In the genomic region with DNA sequence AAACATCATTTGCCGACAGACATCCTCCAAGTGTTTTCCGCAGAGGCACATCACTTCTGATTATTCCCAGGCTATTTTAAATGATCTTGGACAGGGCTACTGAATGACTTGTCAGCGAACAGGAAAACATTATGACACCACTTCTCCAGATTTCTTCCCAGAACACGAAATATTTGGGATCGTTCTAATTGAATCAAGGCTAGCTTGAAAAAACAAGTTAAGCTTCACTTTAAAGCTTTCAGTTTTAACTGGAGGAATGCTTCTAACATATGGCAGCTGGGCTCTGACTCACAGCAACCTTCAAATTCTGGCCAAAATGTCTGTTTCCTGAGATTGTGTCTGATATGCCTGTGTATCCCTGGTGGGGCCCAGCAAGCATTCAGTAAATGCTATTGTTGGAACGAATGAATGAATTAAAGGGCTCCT, we compare ENCODE assay signal across 12 cellular contexts.
DNase-seq lines count a peak whose midpoint lies in the region; ATAC-seq, FAIRE-seq and TF ChIP-seq lines count a peak whose summit lies in the region.
"Had no signal": no experiment of that assay in that cellular context is flagged by ENCODE, and none has a peak within 500 bp of the region (broad histone marks: within the 10 kb centered on the region; RNA-seq: fewer than 3 reads in every experiment).

No MANE protein-coding gene starts in this region.

- POLR2A ChIA-PET in HepG2 (lab: Yijun Ruan, JAX) = no interaction called here

- no peaks in the 10 kb centered on the region for H3K9me3 ChIP-seq in BE2C
- H3K9me3 ChIP-seq in adrenal gland (replicated peaks in 1 of 3) = no peaks in the 10 kb centered on the region
- H3K9me3 ChIP-seq in osteoblast (ENCODE audit: low read depth, low read length) = no peaks in the 10 kb centered on the region
- no peaks in the 10 kb centered on the region for H3K9me3 ChIP-seq in HepG2 (ENCODE audit: low read length)

- no peak for FAIRE-seq in HepG2 (lab: Jason Lieb, UNC)

- peak overlapping the region; percentile 2 to 89 (median 82) for H3K27ac ChIP-seq in adrenal gland
- H3K27ac ChIP-seq in osteoblast (ENCODE audit: low read depth, low read length) = peak overlapping the region; percentile 68
- no peak overlapping the region for H3K27ac ChIP-seq in HepG2 (ENCODE audit: extremely low read length, insufficient read depth, low read length)
- H3K27ac ChIP-seq: KMS-11 had no signal

- TF ChIP-seq CTCF in BE2C (IDR thresholded peaks at IDR 0.05; ENCODE audit: low read depth, low read length) (no peak), adrenal gland (IDR thresholded peaks at IDR 0.05) (no peak), fibroblast of villous mesenchyme (IDR thresholded peaks at IDR 0.05; ENCODE audit: insufficient read depth, low read depth, low read length) (no peak), osteoblast (IDR thresholded peaks at IDR 0.05; ENCODE audit: extremely low read depth, low read depth, low read length) (no peak), HepG2 (CRISPR knock-in tag; IDR thresholded peaks at IDR 0.05) (no peak)

- H3K4me3 ChIP-seq in BE2C (ENCODE audit: low read depth, low read length) = peak overlapping the region; percentile 5; the same call in 1 of the 2 replicates
- peak overlapping the region in 2 of 4 donors; percentile 5 to 46 for H3K4me3 ChIP-seq in adrenal gland
- peak overlapping the region; percentile 37 for H3K4me3 ChIP-seq in fibroblast of villous mesenchyme (ENCODE audit: low read depth, low read length)
- H3K4me3 ChIP-seq in osteoblast (ENCODE audit: insufficient read depth, low read length) = peak overlapping the region; percentile 62
- H3K4me3 ChIP-seq in HepG2 (replicated peaks in 1 of 3; ENCODE audit: insufficient read depth in 1 of 3, low read depth in 2 of 3, low read length in 3 of 3) = no peak overlapping the region

- H3K79me2 ChIP-seq in osteoblast (ENCODE audit: insufficient read depth, low read length) (no peaks in the 10 kb centered on the region), HepG2 (ENCODE audit: insufficient read depth, low read length) (no peaks in the 10 kb centered on the region)

- peak overlapping the region; percentile 84 for H3K4me2 ChIP-seq in osteoblast (ENCODE audit: insufficient read depth, low read length)
- H3K4me2 ChIP-seq in HepG2 (ENCODE audit: low read depth, low read length) = no peak overlapping the region
- H3K4me2 ChIP-seq: KMS-11 had no signal

- H3K27me3 ChIP-seq in BE2C (no peaks in the 10 kb centered on the region), adrenal gland (no peaks in the 10 kb centered on the region), osteoblast (ENCODE audit: insufficient read depth, low read length) (peaks cover 2% of the 10 kb centered on the region), HepG2 (ENCODE audit: control insufficient read depth in 1 of 2, insufficient read depth in 2 of 2, low read length in 2 of 2) (peaks cover 3 to 24% of the 10 kb centered on the region in 2 experiments; a peak in 3 of 5 replicates)

- peak overlapping the region; percentile 73 for H2AFZ ChIP-seq in osteoblast (ENCODE audit: low read length)
- H2AFZ ChIP-seq in HepG2 (ENCODE audit: low read length) = no peak overlapping the region

- 6 to 15% (median 12%) methylated on average over 6 of the region's 6 CpGs for WGBS in adrenal gland, 4 donors
- WGBS in HepG2 (ENCODE audit: low lambda C conversion rate) = 51% methylated on average over 6 of the region's 6 CpGs

- no peak for DNase-seq in BE2C
- DNase-seq in adrenal gland = peak; percentile 42 to 75 (median 50)
- DNase-seq in fibroblast of villous mesenchyme (ENCODE audit: low read depth) = peak; percentile 70
- DNase-seq in osteoblast (ENCODE audit: insufficient read length, low spot score, missing footprints) = peak; percentile 89
- DNase-seq in COR-L47 (lab: John Stamatoyannopoulos, UW) = no peak
- no peak for DNase-seq in NCI-H226
- no peak for DNase-seq in HepG2 (ENCODE audit: low spot score)
- DNase-seq: activated CD8-positive, alpha-beta memory T cell treated with anti-CD3 and anti-CD28 coated beads, Interleukin-2, amount 50 U/mL, for 4 hours; NCI-H774; T-helper 17 cell had no signal

- intact Hi-C loops in adrenal gland (cut with DNase I) (no loop called here), HepG2 (cut with micrococcal nuclease; ENCODE audit: unreplicated experiment) (no loop called here)

- H3K36me3 ChIP-seq in BE2C (no peaks in the 10 kb centered on the region), adrenal gland (replicated peaks in 1 of 2) (no peaks in the 10 kb centered on the region), osteoblast (ENCODE audit: insufficient read depth, low read length) (no peaks in the 10 kb centered on the region), HepG2 (replicated peaks in 1 of 2; ENCODE audit: control insufficient read depth in 1 of 2, insufficient read depth in 2 of 2, low read length in 2 of 2) (no peaks in the 10 kb centered on the region)

- TF ChIP-seq EP300 in HepG2 (IDR thresholded peaks at IDR 0.05; ENCODE audit: low read depth in 2 of 2, low read length in 2 of 2) (no peak), HepG2 (CRISPR knock-in tag; IDR thresholded peaks at IDR 0.05; ENCODE audit: borderline replicate concordance) (no peak)

- no peaks in the 10 kb centered on the region for H4K20me1 ChIP-seq in osteoblast (ENCODE audit: insufficient read depth, low read length)
- H4K20me1 ChIP-seq in HepG2 (ENCODE audit: insufficient read depth, low read length) = no peaks in the 10 kb centered on the region

- in situ Hi-C loops in HepG2 (cut with HindIII; ENCODE audit: extremely low pct_ligation_motif_present, low pct_unique_long_range_greater_than_20kb) = no loop called here

- ATAC-seq in GM18520 (IDR thresholded peaks at IDR 0.05; ENCODE audit: unreplicated experiment) (no peak), HepG2 (no peak)
- ATAC-seq: T-helper 17 cell had no signal

- H3K4me1 ChIP-seq in BE2C (no peaks in the 10 kb centered on the region), adrenal gland (replicated peaks in 1 of 2) (peaks cover 6 to 30% of the 10 kb centered on the region in 2 donors), osteoblast (ENCODE audit: insufficient read depth, low read length) (peaks cover 4% of the 10 kb centered on the region), HepG2 (ENCODE audit: insufficient read depth, low read length) (no peaks in the 10 kb centered on the region)

- TF ChIP-seq POLR2A in adrenal gland (IDR thresholded peaks at IDR 0.05) = peak in 1 of 2 donors; percentile 53
- no peak for TF ChIP-seq POLR2A in HepG2 (IDR thresholded peaks at IDR 0.05; ENCODE audit: insufficient read depth in 1 of 2, low read depth in 2 of 2, low read length in 2 of 2)

- CTCF ChIA-PET in HepG2 (lab: Yijun Ruan, JAX; ENCODE audit: low intra/inter-chr PET ratio, low total read pairs) = no interaction called here

- H3K9ac ChIP-seq in HepG2 (ENCODE audit: insufficient read depth, low read depth, low read length) = no peak overlapping the region
- H3K9ac ChIP-seq: KMS-11 had no signal

- no TSS peak for BruUV-seq in HepG2 (replicated peaks; lab: Mats Ljungman, UMichigan)

- no peak for TF ChIP-seq RAD21 in HepG2 (CRISPR knock-in tag; IDR thresholded peaks at IDR 0.05)

TF ChIP-seq in HepG2, 621 proteins besides CTCF, POLR2A, EP300 and RAD21 (continues in another document):
- TF ChIP-seq, protein P1, sequence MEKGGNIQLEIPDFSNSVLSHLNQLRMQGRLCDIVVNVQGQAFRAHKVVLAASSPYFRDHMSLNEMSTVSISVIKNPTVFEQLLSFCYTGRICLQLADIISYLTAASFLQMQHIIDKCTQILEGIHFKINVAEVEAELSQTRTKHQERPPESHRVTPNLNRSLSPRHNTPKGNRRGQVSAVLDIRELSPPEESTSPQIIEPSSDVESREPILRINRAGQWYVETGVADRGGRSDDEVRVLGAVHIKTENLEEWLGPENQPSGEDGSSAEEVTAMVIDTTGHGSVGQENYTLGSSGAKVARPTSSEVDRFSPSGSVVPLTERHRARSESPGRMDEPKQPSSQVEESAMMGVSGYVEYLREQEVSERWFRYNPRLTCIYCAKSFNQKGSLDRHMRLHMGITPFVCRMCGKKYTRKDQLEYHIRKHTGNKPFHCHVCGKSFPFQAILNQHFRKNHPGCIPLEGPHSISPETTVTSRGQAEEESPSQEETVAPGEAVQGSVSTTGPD (CRISPR knock-in tag; IDR thresholded peaks at IDR 0.05) = no peak
- TF ChIP-seq MZF1 (CRISPR knock-in tag; IDR thresholded peaks at IDR 0.05; ENCODE audit: borderline replicate concordance) = no peak
- TF ChIP-seq ZNF292 (CRISPR knock-in tag; IDR thresholded peaks at IDR 0.05; ENCODE audit: borderline replicate concordance, low read depth) = no peak
- TF ChIP-seq, protein P2, sequence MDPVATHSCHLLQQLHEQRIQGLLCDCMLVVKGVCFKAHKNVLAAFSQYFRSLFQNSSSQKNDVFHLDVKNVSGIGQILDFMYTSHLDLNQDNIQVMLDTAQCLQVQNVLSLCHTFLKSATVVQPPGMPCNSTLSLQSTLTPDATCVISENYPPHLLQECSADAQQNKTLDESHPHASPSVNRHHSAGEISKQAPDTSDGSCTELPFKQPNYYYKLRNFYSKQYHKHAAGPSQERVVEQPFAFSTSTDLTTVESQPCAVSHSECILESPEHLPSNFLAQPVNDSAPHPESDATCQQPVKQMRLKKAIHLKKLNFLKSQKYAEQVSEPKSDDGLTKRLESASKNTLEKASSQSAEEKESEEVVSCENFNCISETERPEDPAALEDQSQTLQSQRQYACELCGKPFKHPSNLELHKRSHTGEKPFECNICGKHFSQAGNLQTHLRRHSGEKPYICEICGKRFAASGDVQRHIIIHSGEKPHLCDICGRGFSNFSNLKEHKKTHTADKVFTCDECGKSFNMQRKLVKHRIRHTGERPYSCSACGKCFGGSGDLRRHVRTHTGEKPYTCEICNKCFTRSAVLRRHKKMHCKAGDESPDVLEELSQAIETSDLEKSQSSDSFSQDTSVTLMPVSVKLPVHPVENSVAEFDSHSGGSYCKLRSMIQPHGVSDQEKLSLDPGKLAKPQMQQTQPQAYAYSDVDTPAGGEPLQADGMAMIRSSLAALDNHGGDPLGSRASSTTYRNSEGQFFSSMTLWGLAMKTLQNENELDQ (CRISPR knock-in tag; IDR thresholded peaks at IDR 0.05; ENCODE audit: borderline replicate concordance) = no peak
- TF ChIP-seq TMF1 (CRISPR knock-in tag; IDR thresholded peaks at IDR 0.05; ENCODE audit: low read depth) = no peak
- TF ChIP-seq ZNF343 (CRISPR knock-in tag; IDR thresholded peaks at IDR 0.05) = no peak
- no peak for TF ChIP-seq CEBPB (IDR thresholded peaks at IDR 0.05; ENCODE audit: borderline replicate concordance, low read depth, low read length)
- TF ChIP-seq, protein P3, sequence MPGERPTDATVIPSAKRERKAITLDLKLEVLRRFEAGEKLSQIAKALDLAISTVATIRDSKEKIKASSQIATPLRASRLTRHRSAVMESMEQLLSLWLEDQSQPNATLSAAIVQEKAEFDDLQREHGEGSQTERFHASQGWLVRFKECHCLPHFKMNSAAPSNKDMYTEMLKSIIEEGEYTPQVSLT (CRISPR knock-in tag; IDR thresholded peaks at IDR 0.05; ENCODE audit: borderline replicate concordance, low read depth) = no peak
- no peak for TF ChIP-seq LCORL (IDR thresholded peaks at IDR 0.05)
- TF ChIP-seq LCORL (CRISPR knock-in tag; IDR thresholded peaks at IDR 0.05) = no peak
- TF ChIP-seq, protein P4, sequence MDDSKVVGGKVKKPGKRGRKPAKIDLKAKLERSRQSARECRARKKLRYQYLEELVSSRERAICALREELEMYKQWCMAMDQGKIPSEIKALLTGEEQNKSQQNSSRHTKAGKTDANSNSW (CRISPR knock-in tag; IDR thresholded peaks at IDR 0.05; ENCODE audit: borderline replicate concordance) = no peak

Comparison
In these comparisons a context has a peak if more than half of its experiments do, and no peak if none do; other contexts are left out.
1. DNase-seq: peak in adrenal gland (7 of 7), fibroblast of villous mesenchyme (single experiment) and osteoblast (single experiment); none in BE2C (single experiment), COR-L47 (single experiment), NCI-H226 (single experiment) and HepG2 (single experiment).
2. H3K4me3 ChIP-seq: peak in BE2C (single experiment), fibroblast of villous mesenchyme (single experiment) and osteoblast (single experiment); none in HepG2 (0 of 3).